Comparison of ENCODE assay signal across 17 cellular contexts in genomic region chr10:12212454-12212853, GRCh38.
"Had no signal": no experiment of that assay in that cellular context is flagged by ENCODE, and none has a peak within 500 bp of the region (broad histone marks: within the 10 kb centered on the region; RNA-seq: fewer than 3 reads in every experiment).

No MANE protein-coding gene starts in this region.

- H2AFZ ChIP-seq: hepatocyte had no signal

- H3K4me3 ChIP-seq: hepatocyte, psoas muscle, right lobe of liver, testis, tibial nerve, upper lobe of right lung had no signal

- H3K27me3 ChIP-seq: foreskin keratinocyte, hepatocyte, right lobe of liver, testis, tibial nerve, upper lobe of right lung had no signal

- ATAC-seq: foreskin keratinocyte; naive thymus-derived CD4-positive, alpha-beta T cell; psoas muscle; right lobe of liver; stimulated activated effector memory CD8-positive, alpha-beta T cell treated with anti-CD3 and anti-CD28 coated beads, Interleukin-12 subunit alpha, Interleukin-12 subunit beta, amount 100 ng/mL, for 72 hours; stimulated activated naive CD8-positive, alpha-beta T cell treated with anti-CD3 and anti-CD28 coated beads, Interleukin-15, amount 100 ng/mL, for 72 hours; upper lobe of right lung had no signal

- H3K4me1 ChIP-seq: foreskin keratinocyte, upper lobe of right lung had no signal

- H3K4me2 ChIP-seq: hepatocyte had no signal

- DNase-seq: head of caudate nucleus; kidney glomerular epithelial cell; naive thymus-derived CD4-positive, alpha-beta T cell; nephron progenitor cell; psoas muscle; retina; right lobe of liver; stimulated activated CD4-positive, alpha-beta T cell treated with anti-CD3 and anti-CD28 coated beads, Interleukin-4, amount 100 ng/mL, for 1 hour; stimulated activated CD8-positive, alpha-beta memory T cell treated with anti-CD3 and anti-CD28 coated beads, Interleukin-4, amount 100 ng/mL, for 48 hours; stimulated activated naive CD8-positive, alpha-beta T cell treated with anti-CD3 and anti-CD28 coated beads, Interleukin-15, amount 100 ng/mL, for 72 hours; testis; upper lobe of right lung had no signal

- H3K27ac ChIP-seq: foreskin keratinocyte, hepatocyte, psoas muscle, right lobe of liver, testis, tibial nerve, upper lobe of right lung had no signal

- FAIRE-seq: colon had no signal

- H3K9me3 ChIP-seq: psoas muscle, right lobe of liver, testis, tibial nerve, upper lobe of right lung had no signal
